9 cellular contexts compared by ENCODE assay signal in genomic region chr13:75299913-75300862, GRCh38.
DNase-seq lines count a peak whose midpoint lies in the region; ATAC-seq lines count a peak whose summit lies in the region.
"Had no signal": no experiment of that assay in that cellular context is flagged by ENCODE, and none has a peak within 500 bp of the region (broad histone marks: within the 10 kb centered on the region; RNA-seq: fewer than 3 reads in every experiment).

No MANE protein-coding gene starts in this region.

- no peaks in the 10 kb centered on the region for H3K27me3 ChIP-seq in adipocyte (replicated peaks; ENCODE audit: control insufficient read depth, insufficient read depth, low read length)
- H3K27me3 ChIP-seq: esophagus squamous epithelium had no signal

- H3K9me3 ChIP-seq in adipocyte (ENCODE audit: control insufficient read depth, low read length), result no peaks in the 10 kb centered on the region
- H3K9me3 ChIP-seq: esophagus squamous epithelium had no signal

- H3K4me3 ChIP-seq in adipocyte (ENCODE audit: low read length), result no peak overlapping the region
- H3K4me3 ChIP-seq: esophagus squamous epithelium had no signal

- peaks cover 16% of the 10 kb centered on the region for H3K4me1 ChIP-seq in adipocyte (ENCODE audit: control insufficient read depth, insufficient read depth, low read length)
- H3K4me1 ChIP-seq: esophagus squamous epithelium had no signal

- H3K36me3 Mint-ChIP-seq in activated T-cell treated with anti-CD3 and anti-CD28 coated beads, Interleukin-2, amount 50 U/mL, for 72 hours (ENCODE audit: insufficient read depth in 2 of 2), result peaks cover 11 to 21% of the 10 kb centered on the region in 2 donors
- H3K36me3 Mint-ChIP-seq in stimulated activated naive CD8-positive, alpha-beta T cell treated with anti-CD3 and anti-CD28 coated beads, Interleukin-15, Interleukin-2, amounts not matched to agents 100 ng/mL and 50 ng/mL, for 24 hours (ENCODE audit: low read depth), result peaks cover 73% of the 10 kb centered on the region

- peaks cover 7 to 8% of the 10 kb centered on the region in 2 donors for H3K9me3 Mint-ChIP-seq in activated T-cell treated with anti-CD3 and anti-CD28 coated beads, Interleukin-2, amount 50 U/mL, for 72 hours
- peaks cover 8% of the 10 kb centered on the region for H3K9me3 Mint-ChIP-seq in stimulated activated naive CD8-positive, alpha-beta T cell treated with anti-CD3 and anti-CD28 coated beads, Interleukin-15, Interleukin-2, amounts not matched to agents 100 ng/mL and 50 ng/mL, for 24 hours

- H3K9ac ChIP-seq in adipocyte (ENCODE audit: low read length), result no peak overlapping the region

- no peak for DNase-seq in activated T-cell treated with anti-CD3 and anti-CD28 coated beads, Interleukin-2, amount 50 U/mL, for 72 hours
- DNase-seq in activated T-cell treated with anti-CD3 and anti-CD28 coated beads for 4 hours (no peak), adipocyte (ENCODE audit: low read depth) (peak; percentile 44), midbrain (lab: John Stamatoyannopoulos, UW) (no peak), nucleus accumbens (lab: John Stamatoyannopoulos, UW) (no peak)
- DNase-seq: esophagus squamous epithelium had no signal

- peaks cover 68% of the 10 kb centered on the region for H3K4me1 Mint-ChIP-seq in activated T-cell treated with anti-CD3 and anti-CD28 coated beads, Interleukin-2, amount 50 U/mL, for 72 hours (ENCODE audit: low read depth)
- H3K4me1 Mint-ChIP-seq in stimulated activated naive CD8-positive, alpha-beta T cell treated with anti-CD3 and anti-CD28 coated beads, Interleukin-15, Interleukin-2, amounts not matched to agents 100 ng/mL and 50 ng/mL, for 24 hours (ENCODE audit: low read depth), result peaks cover 75% of the 10 kb centered on the region

- peaks cover 45% of the 10 kb centered on the region for H3K36me3 ChIP-seq in adipocyte (ENCODE audit: control insufficient read depth, insufficient read depth, low read length, severe bottlenecking)

- peak overlapping the region; percentile 99 for H3K27ac Mint-ChIP-seq in activated T-cell treated with anti-CD3 and anti-CD28 coated beads, Interleukin-2, amount 50 U/mL, for 72 hours
- peak overlapping the region; percentile 86 for H3K27ac Mint-ChIP-seq in stimulated activated naive CD8-positive, alpha-beta T cell treated with anti-CD3 and anti-CD28 coated beads, Interleukin-15, Interleukin-2, amounts not matched to agents 100 ng/mL and 50 ng/mL, for 24 hours

- peak overlapping the region; percentile 42 to 91 for H3K4me3 Mint-ChIP-seq in activated T-cell treated with anti-CD3 and anti-CD28 coated beads, Interleukin-2, amount 50 U/mL, for 72 hours
- peak overlapping the region; percentile 52 for H3K4me3 Mint-ChIP-seq in stimulated activated naive CD8-positive, alpha-beta T cell treated with anti-CD3 and anti-CD28 coated beads, Interleukin-15, Interleukin-2, amounts not matched to agents 100 ng/mL and 50 ng/mL, for 24 hours

- peak; percentile 91 to 95 for ATAC-seq in activated T-cell treated with anti-CD3 and anti-CD28 coated beads, Interleukin-2, amount 50 U/mL, for 72 hours (replicated peaks in 1 of 2)
- ATAC-seq in HG02981 (IDR thresholded peaks at IDR 0.05; ENCODE audit: unreplicated experiment) (peak; percentile 71), GM19467 (IDR thresholded peaks at IDR 0.05; ENCODE audit: unreplicated experiment) (no peak)

- H3K27me3 Mint-ChIP-seq in activated T-cell treated with anti-CD3 and anti-CD28 coated beads, Interleukin-2, amount 50 U/mL, for 72 hours (ENCODE audit: low read depth), result no peaks in the 10 kb centered on the region
- H3K27me3 Mint-ChIP-seq in stimulated activated naive CD8-positive, alpha-beta T cell treated with anti-CD3 and anti-CD28 coated beads, Interleukin-15, Interleukin-2, amounts not matched to agents 100 ng/mL and 50 ng/mL, for 24 hours, result no peaks in the 10 kb centered on the region
